7 cellular contexts compared by ENCODE assay signal in genomic region chr2:97870396-97870843, GRCh38.
A peak's percentile ranks its signal among the peaks of the same experiment; 100 is the strongest.
DNase-seq lines count a peak whose midpoint lies in the region; ATAC-seq and TF ChIP-seq lines count a peak whose summit lies in the region.

No MANE protein-coding gene starts in this region.

- CTCF ChIA-PET in activated CD4-positive, alpha-beta memory T cell treated with anti-CD3 and anti-CD28 coated beads, Interleukin-2, amount 10 ng/mL, durations not matched to agents 7 days and 5 days (lab: Charles Lee) = interaction anchor here (2.3 kb wide), 1 partner anchor 64 kb away, joined by 9 read pairs; no protein-coding TSS in a partner anchor

- H3K36me3 Mint-ChIP-seq in activated CD4-positive, alpha-beta memory T cell treated with anti-CD3 and anti-CD28 coated beads, Interleukin-2, amount 10 ng/mL, durations not matched to agents 7 days and 5 days (ENCODE audit: low read depth) = peaks cover 24% of the 10 kb centered on the region

- no peaks in the 10 kb centered on the region for H3K27me3 ChIP-seq in MG63

- ATAC-seq in GM18505 (IDR thresholded peaks at IDR 0.05; ENCODE audit: unreplicated experiment) (peak; percentile 95), Right ventricle myocardium superior (ENCODE audit: poor library complexity) (peak; percentile 92)

- peaks cover 22% of the 10 kb centered on the region for H3K9me3 ChIP-seq in MG63

- H3K4me3 ChIP-seq in HFF-Myc (replicated peaks; ENCODE audit: low read depth, low read length) (no peak overlapping the region), MG63 (0 out of 2 replicates have a peak overlapping the region, but pooled peaks have one; percentile 4)

- POLR2A ChIA-PET in activated CD4-positive, alpha-beta memory T cell treated with anti-CD3 and anti-CD28 coated beads, Interleukin-2, amount 10 ng/mL, durations not matched to agents 7 days and 5 days (lab: Charles Lee) = interaction anchor here (0.6 to 2.7 kb wide), 13 partner anchors 13 to 207 kb away, joined by 3 to 23 read pairs (median 4); partner anchors contain the start of gene ACTR1B

- peaks cover 6% of the 10 kb centered on the region for H3K9me3 Mint-ChIP-seq in activated CD4-positive, alpha-beta memory T cell treated with anti-CD3 and anti-CD28 coated beads, Interleukin-2, amount 10 ng/mL, durations not matched to agents 7 days and 5 days

- intact Hi-C loops in Right ventricle myocardium superior (cut with DNase I) = no loop called here

- TF ChIP-seq CTCF in HFF-Myc (IDR thresholded peaks at IDR 0.05; ENCODE audit: low read depth, low read length, missing control alignments) = no peak

- H3K4me1 Mint-ChIP-seq in activated CD4-positive, alpha-beta memory T cell treated with anti-CD3 and anti-CD28 coated beads, Interleukin-2, amount 10 ng/mL, durations not matched to agents 7 days and 5 days = peaks cover 36% of the 10 kb centered on the region

- H3K36me3 ChIP-seq in MG63 = no peaks in the 10 kb centered on the region; the same call in 1 of the 2 replicates

- no peak for TF ChIP-seq POLR2A in GM18505 (IDR thresholded peaks at IDR 0.05; ENCODE audit: borderline replicate concordance, extremely low read depth, insufficient read depth, insufficient read length)

- no peak overlapping the region for H3K4me3 Mint-ChIP-seq in activated CD4-positive, alpha-beta memory T cell treated with anti-CD3 and anti-CD28 coated beads, Interleukin-2, amount 10 ng/mL, durations not matched to agents 7 days and 5 days

- H3K27ac Mint-ChIP-seq in activated CD4-positive, alpha-beta memory T cell treated with anti-CD3 and anti-CD28 coated beads, Interleukin-2, amount 10 ng/mL, durations not matched to agents 7 days and 5 days = peak overlapping the region; percentile 67

- H3K27me3 Mint-ChIP-seq in activated CD4-positive, alpha-beta memory T cell treated with anti-CD3 and anti-CD28 coated beads, Interleukin-2, amount 10 ng/mL, durations not matched to agents 7 days and 5 days = no peaks in the 10 kb centered on the region

- peak; percentile 80 for DNase-seq in HFF-Myc (ENCODE audit: extremely low read depth, low read depth)
- DNase-seq in MG63 = peak; percentile 61
- DNase-seq in activated CD4-positive, alpha-beta memory T cell treated with anti-CD3 and anti-CD28 coated beads, Interleukin-2, amount 10 ng/mL, durations not matched to agents 7 days and 5 days = peak; percentile 79
- DNase-seq in Right ventricle myocardium superior = no peak
- DNase-seq in stimulated activated CD4-positive, alpha-beta T cell treated with anti-CD3 and anti-CD28 coated beads, Interleukin-4, amount 100 ng/mL, for 24 hours = peak; percentile 48
- no peak for DNase-seq in NCI-H446 treated with DMSO at 0.1 percent for 48 hours (lab: John Stamatoyannopoulos, UW)

Comparison
In these comparisons a context has a peak if more than half of its experiments do, and no peak if none do; other contexts are left out.
1. DNase-seq: peak in HFF-Myc (single experiment), MG63 (single experiment), activated CD4-positive, alpha-beta memory T cell treated with anti-CD3 and anti-CD28 coated beads, Interleukin-2, amount 10 ng/mL, durations not matched to agents 7 days and 5 days (single experiment) and stimulated activated CD4-positive, alpha-beta T cell treated with anti-CD3 and anti-CD28 coated beads, Interleukin-4, amount 100 ng/mL, for 24 hours (single experiment); none in Right ventricle myocardium superior (single experiment) and NCI-H446 treated with DMSO at 0.1 percent for 48 hours (single experiment).